26 cellular contexts compared by ENCODE assay signal in genomic region chr3:59939826-59940426, GRCh38.
"Had no signal": no experiment of that assay in that cellular context is flagged by ENCODE, and none has a peak within 500 bp of the region (broad histone marks: within the 10 kb centered on the region; RNA-seq: fewer than 3 reads in every experiment).

No MANE protein-coding gene starts in this region.

- H3K36me3 Mint-ChIP-seq: stimulated activated memory B cell treated with anti-CD40 and anti-IgM and Interleukin-4, amounts not matched to agents 10 μg/mL and 1 μg/mL and 100 μg/mL, for 72 hours; type B pancreatic cell had no signal

- H3K4me3 Mint-ChIP-seq: activated naive CD8-positive, alpha-beta T cell treated with anti-CD3 and anti-CD28 coated beads for 36 hours; endodermal cell; stimulated activated memory B cell treated with anti-CD40 and anti-IgM and Interleukin-4, amounts not matched to agents 10 μg/mL and 1 μg/mL and 100 μg/mL, for 72 hours; stimulated activated naive CD8-positive, alpha-beta T cell treated with anti-CD3 and anti-CD28 coated beads, Interleukin-15, amount 100 ng/mL, for 72 hours; type B pancreatic cell had no signal

- H3K9me3 Mint-ChIP-seq: activated T-cell treated with anti-CD3 and anti-CD28 coated beads, Interleukin-2, amount 50 U/mL, for 72 hours; endodermal cell; stimulated activated memory B cell treated with anti-CD40 and anti-IgM and Interleukin-4, amounts not matched to agents 10 μg/mL and 1 μg/mL and 100 μg/mL, for 72 hours; type B pancreatic cell had no signal

- H3K27me3 Mint-ChIP-seq: activated naive CD8-positive, alpha-beta T cell treated with anti-CD3 and anti-CD28 coated beads for 36 hours; stimulated activated memory B cell treated with anti-CD40 and anti-IgM and Interleukin-4, amounts not matched to agents 10 μg/mL and 1 μg/mL and 100 μg/mL, for 72 hours; stimulated activated naive CD8-positive, alpha-beta T cell treated with anti-CD3 and anti-CD28 coated beads, Interleukin-15, amount 100 ng/mL, for 72 hours had no signal

- H3K4me1 ChIP-seq: adrenal gland, body of pancreas, esophagus muscularis mucosa, foreskin keratinocyte, left ventricle myocardium inferior, uterus had no signal

- DNase-seq: activated CD4-positive, alpha-beta T cell treated with anti-CD3 and anti-CD28 coated beads for 4 hours; activated CD4-positive, alpha-beta T cell treated with anti-CD3 and anti-CD28 coated beads, Interleukin-2, amount 50 U/mL, for 4 hours; activated naive CD4-positive, alpha-beta T cell; activated naive CD8-positive, alpha-beta T cell treated with anti-CD3 and anti-CD28 coated beads for 36 hours; activated T-cell treated with anti-CD3 and anti-CD28 coated beads for 4 hours; activated T-cell treated with anti-CD3 and anti-CD28 coated beads, Interleukin-2, amount 50 U/mL, for 72 hours; adrenal gland; aorta; body of pancreas; endodermal cell; foreskin keratinocyte; heart right ventricle; left ventricle myocardium inferior; mucosa of descending colon; ovary; stimulated activated CD4-positive, alpha-beta T cell treated with anti-CD3 and anti-CD28 coated beads, Interleukin-1b, Interleukin-23, amount 100 ng/mL, for 48 hours; stimulated activated CD4-positive, alpha-beta T cell treated with anti-CD3 and anti-CD28 coated beads, Interleukin-4, amount 100 ng/mL, for 4 hours; stimulated activated CD8-positive, alpha-beta memory T cell treated with anti-CD3 and anti-CD28 coated beads, Interleukin-4, amount 100 ng/mL, for 48 hours; stimulated activated naive CD8-positive, alpha-beta T cell treated with anti-CD3 and anti-CD28 coated beads, Interleukin-15, amount 100 ng/mL, for 72 hours; substantia nigra; uterus had no signal

- ATAC-seq: activated T-cell treated with anti-CD3 and anti-CD28 coated beads, Interleukin-2, amount 50 U/mL, for 72 hours; body of pancreas; foreskin keratinocyte; mucosa of descending colon; stimulated activated memory B cell treated with anti-CD40 and anti-IgM and Interleukin-4, amounts not matched to agents 10 μg/mL and 1 μg/mL and 100 μg/mL, for 72 hours; stimulated activated naive CD8-positive, alpha-beta T cell treated with anti-CD3 and anti-CD28 coated beads, Interleukin-15, amount 100 ng/mL, for 72 hours had no signal

- FAIRE-seq: islet of Langerhans had no signal

- H3K27me3 ChIP-seq: adrenal gland, body of pancreas, esophagus muscularis mucosa, foreskin keratinocyte, heart right ventricle, ovary, uterus had no signal

- H3K9me3 ChIP-seq: adrenal gland, body of pancreas, esophagus muscularis mucosa, left ventricle myocardium inferior, mucosa of descending colon, ovary, uterus had no signal

- H3K4me2 ChIP-seq: smooth muscle cell had no signal

- H3K27ac Mint-ChIP-seq: activated naive CD8-positive, alpha-beta T cell treated with anti-CD3 and anti-CD28 coated beads for 36 hours; activated T-cell treated with anti-CD3 and anti-CD28 coated beads, Interleukin-2, amount 50 U/mL, for 72 hours; endodermal cell; stimulated activated memory B cell treated with anti-CD40 and anti-IgM and Interleukin-4, amounts not matched to agents 10 μg/mL and 1 μg/mL and 100 μg/mL, for 72 hours; type B pancreatic cell had no signal

- H3K36me3 ChIP-seq: adrenal gland, esophagus muscularis mucosa, heart right ventricle, left ventricle myocardium inferior, ovary, uterus had no signal

- H3K27ac ChIP-seq: adrenal gland, body of pancreas, esophagus muscularis mucosa, foreskin keratinocyte, heart right ventricle, left ventricle myocardium inferior, ovary, uterus had no signal

- H3K4me3 ChIP-seq: adrenal gland, body of pancreas, esophagus muscularis mucosa, heart right ventricle, left ventricle myocardium inferior, mucosa of descending colon, ovary, smooth muscle cell, uterus had no signal
